ENCODE assay signal across 11 cellular contexts in the genomic region with DNA sequence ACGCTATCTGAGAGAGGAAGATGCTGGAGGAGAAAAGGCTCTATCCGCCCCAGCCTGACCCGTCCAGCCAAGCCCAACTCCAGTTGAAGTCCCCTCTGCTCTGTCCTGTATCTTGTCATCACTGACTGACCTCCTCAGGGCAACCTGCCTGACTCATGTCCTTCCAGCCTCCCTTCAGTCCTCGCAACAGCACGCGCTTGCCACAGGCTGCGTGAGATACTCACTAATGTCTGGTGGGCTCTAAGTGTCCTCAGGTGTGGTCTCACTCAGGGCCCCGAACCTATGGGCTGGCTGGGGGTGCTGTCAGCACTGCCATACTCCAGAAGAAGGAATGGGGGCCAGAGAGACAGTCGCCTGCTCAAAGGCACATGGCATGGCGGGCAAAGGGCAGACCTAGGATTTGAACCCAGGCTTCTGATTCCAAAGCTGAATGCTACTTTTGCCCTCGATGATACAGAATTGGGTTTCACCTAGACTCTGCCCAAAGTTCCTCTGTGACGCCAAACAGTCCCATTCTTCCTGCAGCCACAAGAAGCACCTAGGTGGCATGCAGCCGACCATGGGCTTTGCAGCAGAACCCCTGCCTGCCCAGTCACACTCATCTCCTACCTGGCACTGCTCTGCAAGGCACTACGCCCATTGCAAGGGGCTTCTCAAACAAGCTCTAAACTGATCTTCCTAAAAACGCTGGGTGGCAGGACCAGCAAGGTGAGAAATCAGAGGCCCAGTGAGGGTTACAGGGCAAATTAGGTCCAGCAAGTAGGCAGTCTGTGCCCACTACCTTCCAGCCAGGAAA. TPM values are rescaled to one million over a fixed set of nuclear protein-coding genes. Genes with fewer than 3 reads are reported as not detected.
DNase-seq lines count a peak whose midpoint lies in the region; ATAC-seq and TF ChIP-seq lines count a peak whose summit lies in the region.
"Had no signal": no experiment of that assay in that cellular context is flagged by ENCODE, and none has a peak within 500 bp of the region (broad histone marks: within the 10 kb centered on the region; RNA-seq: fewer than 3 reads in every experiment).

No MANE protein-coding gene starts in this region.

- POLR2A ChIA-PET in naive thymus-derived CD8-positive, alpha-beta T cell (lab: Charles Lee) = interaction anchor here (1.2 to 4.7 kb wide), 5 partner anchors 9 to 64 kb away, joined by 3 to 27 read pairs (median 8); no protein-coding TSS in a partner anchor
- POLR2A ChIA-PET in Caco-2 (lab: Charles Lee) = no interaction called here

- H3K9me3 ChIP-seq in heart left ventricle = no peaks in the 10 kb centered on the region
- H3K9me3 ChIP-seq in Caco-2 = no peaks in the 10 kb centered on the region

- peaks cover 91% of the 10 kb centered on the region for H3K4me1 Mint-ChIP-seq in dendritic cell treated with granulocyte-macrophage colony-stimulating factor and Interleukin-4, amounts not matched to agents 40 ng/mL and 50 ng/mL, for 4 days (ENCODE audit: low read depth)
- H3K4me1 Mint-ChIP-seq in naive thymus-derived CD8-positive, alpha-beta T cell = peaks cover 53 to 99% (median 87%) of the 10 kb centered on the region in 4 donors
- H3K4me1 Mint-ChIP-seq in type B pancreatic cell (ENCODE audit: unreplicated experiment) (peaks cover 59% of the 10 kb centered on the region), Caco-2 (ENCODE audit: low read depth, unreplicated experiment) (peaks cover 16% of the 10 kb centered on the region)

- no TSS peak for BruUV-seq in Caco-2 (replicated peaks; lab: Mats Ljungman, UMichigan)

- no peak for TF ChIP-seq POLR2A in heart left ventricle (IDR thresholded peaks at IDR 0.05)

- H3K27ac Mint-ChIP-seq in dendritic cell treated with granulocyte-macrophage colony-stimulating factor and Interleukin-4, amounts not matched to agents 40 ng/mL and 50 ng/mL, for 4 days = peak overlapping the region; percentile 10
- peak overlapping the region in 9 of 10 donors; percentile 41 to 96 (median 81) for H3K27ac Mint-ChIP-seq in naive thymus-derived CD8-positive, alpha-beta T cell
- H3K27ac Mint-ChIP-seq in type B pancreatic cell (peak overlapping the region; percentile 64), Caco-2 (ENCODE audit: unreplicated experiment) (no peak overlapping the region)

- H3K4me3 ChIP-seq in heart left ventricle (peak overlapping the region in 8 of 12 donors; percentile 17 to 34 (median 28)), Caco-2 (ENCODE audit: low read depth, low read length) (no peak overlapping the region)
- H3K4me3 ChIP-seq: GM12878 had no signal

- no peaks in the 10 kb centered on the region for H3K27me3 Mint-ChIP-seq in dendritic cell treated with granulocyte-macrophage colony-stimulating factor and Interleukin-4, amounts not matched to agents 40 ng/mL and 50 ng/mL, for 4 days
- no peaks in the 10 kb centered on the region for H3K27me3 Mint-ChIP-seq in naive thymus-derived CD8-positive, alpha-beta T cell
- H3K27me3 Mint-ChIP-seq in type B pancreatic cell = no peaks in the 10 kb centered on the region
- no peaks in the 10 kb centered on the region for H3K27me3 Mint-ChIP-seq in Caco-2 (ENCODE audit: insufficient read depth, unreplicated experiment)

- CTCF ChIA-PET in Caco-2 (lab: Charles Lee) = no interaction called here

- peaks cover 54 to 100% (median 98%) of the 10 kb centered on the region in 12 donors for H3K4me1 ChIP-seq in heart left ventricle
- peaks cover 11% of the 10 kb centered on the region for H3K4me1 ChIP-seq in Caco-2

- peaks cover 62% of the 10 kb centered on the region for H3K36me3 Mint-ChIP-seq in dendritic cell treated with granulocyte-macrophage colony-stimulating factor and Interleukin-4, amounts not matched to agents 40 ng/mL and 50 ng/mL, for 4 days (ENCODE audit: low read depth)
- peaks cover 0 to 5% (median 0%) of the 10 kb centered on the region in 3 donors for H3K36me3 Mint-ChIP-seq in naive thymus-derived CD8-positive, alpha-beta T cell
- H3K36me3 Mint-ChIP-seq in type B pancreatic cell (peaks cover 9% of the 10 kb centered on the region), Caco-2 (ENCODE audit: insufficient read depth, unreplicated experiment) (peaks cover 4% of the 10 kb centered on the region)

- TF ChIP-seq CTCF in heart left ventricle (IDR thresholded peaks at IDR 0.05) (no peak), type B pancreatic cell (conservative IDR thresholded peaks at IDR 0.05) (no peak), Caco-2 (IDR thresholded peaks at IDR 0.05; ENCODE audit: insufficient read depth in 1 of 2, low read depth in 1 of 2, low read length in 1 of 2, severe bottlenecking in 1 of 2, unreplicated experiment in 1 of 2) (no peak)

- H3K36me3 ChIP-seq in heart left ventricle = no peaks in the 10 kb centered on the region
- H3K36me3 ChIP-seq in Caco-2 (ENCODE audit: control insufficient read depth, insufficient read depth, low read length) = no peaks in the 10 kb centered on the region; the same call in 1 of the 2 replicates

- H3K27me3 ChIP-seq in heart left ventricle (no peaks in the 10 kb centered on the region), Caco-2 (replicated peaks; ENCODE audit: control insufficient read depth, insufficient read depth, low read length) (no peaks in the 10 kb centered on the region)

- peak in 1 of 5 donors; percentile 14 for DNase-seq in heart left ventricle
- no peak for DNase-seq in Right ventricle myocardium superior
- DNase-seq in naive thymus-derived CD8-positive, alpha-beta T cell = no peak
- DNase-seq in type B pancreatic cell (ENCODE audit: extremely low spot score, unreplicated experiment) = peak; percentile 45
- no peak for DNase-seq in Caco-2
- DNase-seq in T-helper 2 cell = no peak
- no peak for DNase-seq in UCSD-AML1 (lab: John Stamatoyannopoulos, UW; ENCODE audit: unreplicated experiment)
- DNase-seq: MV-4-11, retina had no signal

- 71 to 81% (median 75%) methylated on average over 13 to 15 of the region's 15 CpGs for WGBS in heart left ventricle, 4 donors

- intact Hi-C loops in heart left ventricle (cut with DNase I) = loop anchor here (2.0 to 10.0 kb wide), 8 partner anchors 13 to 103 kb away; no protein-coding TSS in a partner anchor
- intact Hi-C loops in Right ventricle myocardium superior (cut with DNase I) = loop anchor here (5.0 to 10.0 kb wide), 2 partner anchors 51 to 103 kb away; no protein-coding TSS in a partner anchor
- intact Hi-C loops in dendritic cell treated with granulocyte-macrophage colony-stimulating factor and Interleukin-4, amounts not matched to agents 40 ng/mL and 50 ng/mL, for 4 days (cut with micrococcal nuclease) = no loop called here
- intact Hi-C loops in Caco-2 (cut with micrococcal nuclease; ENCODE audit: unreplicated experiment) = no loop called here

- H3K27ac ChIP-seq in heart left ventricle = peak overlapping the region; percentile 51 to 94 (median 86)

- H3K4me3 Mint-ChIP-seq in dendritic cell treated with granulocyte-macrophage colony-stimulating factor and Interleukin-4, amounts not matched to agents 40 ng/mL and 50 ng/mL, for 4 days = no peak overlapping the region
- H3K4me3 Mint-ChIP-seq in naive thymus-derived CD8-positive, alpha-beta T cell = peak overlapping the region; percentile 46 to 81 (median 66)
- H3K4me3 Mint-ChIP-seq in type B pancreatic cell (no peak overlapping the region), Caco-2 (ENCODE audit: unreplicated experiment) (no peak overlapping the region)

- H3K9me3 Mint-ChIP-seq in dendritic cell treated with granulocyte-macrophage colony-stimulating factor and Interleukin-4, amounts not matched to agents 40 ng/mL and 50 ng/mL, for 4 days = no peaks in the 10 kb centered on the region
- H3K9me3 Mint-ChIP-seq in naive thymus-derived CD8-positive, alpha-beta T cell = no peaks in the 10 kb centered on the region
- H3K9me3 Mint-ChIP-seq in type B pancreatic cell (no peaks in the 10 kb centered on the region), Caco-2 (ENCODE audit: unreplicated experiment) (no peaks in the 10 kb centered on the region)

- ATAC-seq in heart left ventricle (no peak), Right ventricle myocardium superior (ENCODE audit: poor library complexity) (no peak)
- no peak for ATAC-seq in naive thymus-derived CD8-positive, alpha-beta T cell
- ATAC-seq: GM12878 had no signal

RNA-seq across cellular contexts. Expression of a gene that starts 8.5 kb away (rescaled TPM):
- 10 to 100 TPM; 30.2 to 57.7 (median 36.3) TPM for total RNA-seq in heart left ventricle
- polyA plus RNA-seq in heart left ventricle = 10 to 100 TPM; 23.7 to 25.6 TPM
- total RNA-seq in Right ventricle myocardium superior = 38.1 TPM
- 10 to 100 TPM; 22.2 to 23.2 TPM for total RNA-seq in naive thymus-derived CD8-positive, alpha-beta T cell
- polyA plus RNA-seq in naive thymus-derived CD8-positive, alpha-beta T cell = 10 to 100 TPM in 2 of 3 donors, 1 to 10 TPM in 1; 2.4 to 15.1 (median 11.9) TPM
- 25.9 and 35.9 TPM in 2 replicates for total RNA-seq in type B pancreatic cell (ENCODE audit: low replicate concordance)
- total RNA-seq in Caco-2 (2022) = 13.6 and 13.7 TPM in 2 replicates

RNA-seq across cellular contexts. Expression of a gene that starts 56.0 kb away (rescaled TPM):
- total RNA-seq in heart left ventricle = 10 to 100 TPM in 6 of 9 donors, 1 to 10 TPM in 3; 3.6 to 14.8 (median 11.6) TPM
- 10 to 100 TPM; 10.4 to 10.5 TPM for polyA plus RNA-seq in heart left ventricle
- total RNA-seq in Right ventricle myocardium superior = 11.9 TPM
- total RNA-seq in naive thymus-derived CD8-positive, alpha-beta T cell = 10 to 100 TPM; 18.4 to 22.4 TPM
- 10 to 100 TPM; 21.1 to 29.9 (median 22.6) TPM for polyA plus RNA-seq in naive thymus-derived CD8-positive, alpha-beta T cell
- 18.7 and 18.8 TPM in 2 replicates for total RNA-seq in type B pancreatic cell (ENCODE audit: low replicate concordance)
- total RNA-seq in Caco-2 (2022) = 28.1 and 29.9 TPM in 2 replicates

Comparison
In these comparisons a context has a peak if more than half of its experiments do, and no peak if none do; other contexts are left out.
1. H3K4me3 Mint-ChIP-seq: peak in naive thymus-derived CD8-positive, alpha-beta T cell (10 of 10); none in dendritic cell treated with granulocyte-macrophage colony-stimulating factor and Interleukin-4, amounts not matched to agents 40 ng/mL and 50 ng/mL, for 4 days (single experiment), type B pancreatic cell (single experiment) and Caco-2 (single experiment).
2. intact Hi-C loops: an anchor here in heart left ventricle (2.0 to 10.0 kb wide) and Right ventricle myocardium superior (5.0 to 10.0 kb wide); none called in dendritic cell treated with granulocyte-macrophage colony-stimulating factor and Interleukin-4, amounts not matched to agents 40 ng/mL and 50 ng/mL, for 4 days and Caco-2.